Comparison of ENCODE assay signal across 20 cellular contexts in the genomic region with DNA sequence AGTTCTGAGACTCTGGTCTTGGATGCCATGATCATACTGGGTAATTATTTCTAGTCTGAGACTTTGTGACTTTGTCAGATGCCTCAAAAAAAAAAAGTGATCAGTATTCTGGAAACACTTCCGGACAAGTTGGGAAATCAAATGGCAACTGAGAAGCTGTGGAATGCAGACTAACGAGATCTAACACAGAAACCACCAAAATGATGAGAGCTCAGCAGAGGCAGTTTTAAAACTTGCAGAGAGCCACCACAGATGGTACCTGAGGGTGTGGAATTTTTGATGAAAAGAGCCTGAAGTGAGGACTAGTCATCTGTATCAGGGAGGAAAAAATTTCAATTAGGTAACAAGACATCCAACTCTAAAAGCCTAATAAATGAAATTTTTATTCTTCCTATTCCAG. TPM values are rescaled to one million over a fixed set of nuclear protein-coding genes. Genes with fewer than 3 reads are reported as not detected.
DNase-seq lines count a peak whose midpoint lies in the region; ATAC-seq and TF ChIP-seq lines count a peak whose summit lies in the region.
"Had no signal": no experiment of that assay in that cellular context is flagged by ENCODE, and none has a peak within 500 bp of the region (broad histone marks: within the 10 kb centered on the region; RNA-seq: fewer than 3 reads in every experiment).

No MANE protein-coding gene starts in this region.

- H3K9me3 Mint-ChIP-seq in activated CD4-positive, alpha-beta T cell treated with anti-CD3 and anti-CD28 coated beads, Interleukin-2, amount 10 ng/mL, durations not matched to agents 7 days and 5 days: no peaks in the 10 kb centered on the region
- no peaks in the 10 kb centered on the region for H3K9me3 Mint-ChIP-seq in brain
- H3K9me3 Mint-ChIP-seq: GM23338 had no signal

- POLR2A ChIA-PET in activated CD4-positive, alpha-beta T cell treated with anti-CD3 and anti-CD28 coated beads, Interleukin-2, amount 10 ng/mL, durations not matched to agents 7 days and 5 days (lab: Charles Lee): no interaction called here

- H3K27me3 ChIP-seq in smooth muscle cell (ENCODE audit: low read depth): no peaks in the 10 kb centered on the region
- H3K27me3 ChIP-seq: BLaER1 treated with 17β-estradiol and CSF1 and Interleukin-3, amounts not matched to agents 10 nM and 100 nM had no signal

- H3K27me3 Mint-ChIP-seq in activated CD4-positive, alpha-beta T cell treated with anti-CD3 and anti-CD28 coated beads, Interleukin-2, amount 10 ng/mL, durations not matched to agents 7 days and 5 days: no peaks in the 10 kb centered on the region
- no peaks in the 10 kb centered on the region for H3K27me3 Mint-ChIP-seq in brain

- 72% methylated on average over 2 of the region's 2 CpGs for WGBS in smooth muscle cell (ENCODE audit: low lambda C conversion rate)

- no peak overlapping the region for H3K4me2 ChIP-seq in smooth muscle cell
- H3K4me2 ChIP-seq: BLaER1 treated with 17β-estradiol and CSF1 and Interleukin-3, amounts not matched to agents 10 nM and 100 nM; GM23338 had no signal

- CTCF ChIA-PET in activated CD4-positive, alpha-beta T cell treated with anti-CD3 and anti-CD28 coated beads, Interleukin-2, amount 10 ng/mL, durations not matched to agents 7 days and 5 days (lab: Charles Lee): interaction anchor here (0.6 kb wide), 1 partner anchor 82 kb away, joined by 3 read pairs; no protein-coding TSS in a partner anchor

- H3K4me1 ChIP-seq in smooth muscle cell (ENCODE audit: low read depth): no peaks in the 10 kb centered on the region
- H3K4me1 ChIP-seq: BLaER1 treated with 17β-estradiol and CSF1 and Interleukin-3, amounts not matched to agents 10 nM and 100 nM had no signal

- H3K4me3 ChIP-seq in smooth muscle cell: no peak overlapping the region
- H3K4me3 ChIP-seq: BLaER1 treated with 17β-estradiol and CSF1 and Interleukin-3, amounts not matched to agents 10 nM and 100 nM; GM23338 had no signal

- peaks cover 38% of the 10 kb centered on the region for H3K36me3 Mint-ChIP-seq in activated CD4-positive, alpha-beta T cell treated with anti-CD3 and anti-CD28 coated beads, Interleukin-2, amount 10 ng/mL, durations not matched to agents 7 days and 5 days (ENCODE audit: low read depth)
- H3K36me3 Mint-ChIP-seq in brain: peaks cover 46% of the 10 kb centered on the region

- no peak for DNase-seq in activated CD4-positive, alpha-beta T cell treated with anti-CD3 and anti-CD28 coated beads, Interleukin-2, amount 10 ng/mL, durations not matched to agents 7 days and 5 days
- no peak for DNase-seq in activated CD4-positive, alpha-beta T cell treated with anti-CD3 and anti-CD28 coated beads, Interleukin-2, amount 50 U/mL, for 1 hour
- no peak for DNase-seq in left lobe of liver (ENCODE audit: low spot score)
- DNase-seq in smooth muscle cell (lab: John Stamatoyannopoulos, UW; ENCODE audit: unreplicated experiment): no peak
- DNase-seq in EL: no peak
- no peak for DNase-seq in stimulated activated CD8-positive, alpha-beta memory T cell treated with anti-CD3 and anti-CD28 coated beads, Interleukin-4, amount 100 ng/mL, for 48 hours
- DNase-seq: DMS 273 treated with DMSO at 0.1 percent for 48 hours, KBM-7, NCI-H1092, NCI-H1694, NCI-H2107, NCI-H226, NCI-H526, Right ventricle myocardium superior had no signal

- no peak overlapping the region for H3K9ac ChIP-seq in smooth muscle cell (ENCODE audit: low read depth)
- H3K9ac ChIP-seq: BLaER1 treated with 17β-estradiol and CSF1 and Interleukin-3, amounts not matched to agents 10 nM and 100 nM had no signal

- ATAC-seq in left lobe of liver (peak; percentile 32), HG02973 (IDR thresholded peaks at IDR 0.05; ENCODE audit: unreplicated experiment) (no peak)
- ATAC-seq: GM23338 had no signal

- H3K36me3 ChIP-seq in smooth muscle cell (ENCODE audit: low read depth): peaks cover 21% of the 10 kb centered on the region

- TF ChIP-seq CTCF in brain (conservative IDR thresholded peaks at IDR 0.05): no peak
- no peak for TF ChIP-seq CTCF in smooth muscle cell (IDR thresholded peaks at IDR 0.05; ENCODE audit: borderline replicate concordance, insufficient read depth, poor library complexity, severe bottlenecking)

- no peaks in the 10 kb centered on the region for H4K20me1 ChIP-seq in smooth muscle cell (ENCODE audit: low read depth)

- H3F3A ChIP-seq in smooth muscle cell (ENCODE audit: low read depth): no peaks in the 10 kb centered on the region

- H3K9me3 ChIP-seq in smooth muscle cell (replicated peaks; ENCODE audit: low read depth): no peaks in the 10 kb centered on the region
- H3K9me3 ChIP-seq: BLaER1 treated with 17β-estradiol and CSF1 and Interleukin-3, amounts not matched to agents 10 nM and 100 nM had no signal

- peak overlapping the region; percentile 39 for H3K27ac Mint-ChIP-seq in activated CD4-positive, alpha-beta T cell treated with anti-CD3 and anti-CD28 coated beads, Interleukin-2, amount 10 ng/mL, durations not matched to agents 7 days and 5 days
- peak overlapping the region in 4 of 5 experiments; percentile 1 to 46 (median 38) for H3K27ac Mint-ChIP-seq in brain
- H3K27ac Mint-ChIP-seq: GM23338 had no signal

- H2AFZ ChIP-seq in smooth muscle cell (ENCODE audit: low read depth): no peak overlapping the region
- H2AFZ ChIP-seq: GM23338 had no signal

- H3K4me1 Mint-ChIP-seq in activated CD4-positive, alpha-beta T cell treated with anti-CD3 and anti-CD28 coated beads, Interleukin-2, amount 10 ng/mL, durations not matched to agents 7 days and 5 days: peaks cover 2% of the 10 kb centered on the region
- no peaks in the 10 kb centered on the region for H3K4me1 Mint-ChIP-seq in brain

- no peaks in the 10 kb centered on the region for H3K79me2 ChIP-seq in smooth muscle cell (ENCODE audit: low read depth)

- no peak overlapping the region for H3K4me3 Mint-ChIP-seq in activated CD4-positive, alpha-beta T cell treated with anti-CD3 and anti-CD28 coated beads, Interleukin-2, amount 10 ng/mL, durations not matched to agents 7 days and 5 days
- H3K4me3 Mint-ChIP-seq in brain: no peak overlapping the region
- H3K4me3 Mint-ChIP-seq: GM23338 had no signal

- H3K27ac ChIP-seq in smooth muscle cell (ENCODE audit: low read depth): peak overlapping the region; percentile 5
- H3K27ac ChIP-seq: 22Rv1; BLaER1 treated with 17β-estradiol and CSF1 and Interleukin-3, amounts not matched to agents 10 nM and 100 nM; HL-60 had no signal

RNA-seq across cellular contexts. Expression of gene GPR75, which starts 5.5 kb away (rescaled TPM):
- 1 to 10 TPM; 1.9 to 2.6 TPM for total RNA-seq in activated CD4-positive, alpha-beta T cell treated with anti-CD3 and anti-CD28 coated beads, Interleukin-2, amount 10 ng/mL, durations not matched to agents 7 days and 5 days
- polyA plus RNA-seq in brain (ENCODE audit: insufficient read depth, low read depth, low replicate concordance) (2.2 TPM), smooth muscle cell (0.22 and 0.32 TPM in 2 replicates)
- total RNA-seq in left lobe of liver (1.6 TPM), smooth muscle cell (1.5 and 2.7 TPM in 2 replicates)
